In genomic region chr7:100724364-100724763, GRCh38 we compare ENCODE assay signal across 3 cellular contexts. TPM values are rescaled to one million over a fixed set of nuclear protein-coding genes. Genes with fewer than 3 reads are reported as not detected.
"Had no signal": no experiment of that assay in that cellular context is flagged by ENCODE, and none has a peak within 500 bp of the region (broad histone marks: within the 10 kb centered on the region; RNA-seq: fewer than 3 reads in every experiment).

No MANE protein-coding gene starts in this region.

RNA-seq across cellular contexts. Expression of gene EPO, which starts 4.1 kb away (rescaled TPM):
- total RNA-seq: GM23338, HT-29 had no signal
- polyA plus RNA-seq: IgD-negative memory B cell had no signal

RNA-seq across cellular contexts. Expression of gene ZAN, which starts 9.0 kb away (rescaled TPM):
- total RNA-seq: HT-29 had no signal
- polyA plus RNA-seq: GM23338, IgD-negative memory B cell had no signal
